Comparison of ENCODE assay signal across 17 cellular contexts in genomic region chr10:116763440-116763839, GRCh38. TPM values are rescaled to one million over a fixed set of nuclear protein-coding genes. Genes with fewer than 3 reads are reported as not detected.
"Had no signal": no experiment of that assay in that cellular context is flagged by ENCODE, and none has a peak within 500 bp of the region (broad histone marks: within the 10 kb centered on the region; RNA-seq: fewer than 3 reads in every experiment).

No MANE protein-coding gene starts in this region.

- H3K4me3 ChIP-seq: adrenal gland, colonic mucosa, left lung, lung, neural progenitor cell had no signal

- DNase-seq: activated CD4-positive, alpha-beta T cell treated with anti-CD3 and anti-CD28 coated beads for 1 hour; activated CD8-positive, alpha-beta memory T cell treated with anti-CD3 and anti-CD28 coated beads for 24 hours; activated CD8-positive, alpha-beta memory T cell treated with anti-CD3 and anti-CD28 coated beads, Interleukin-2, amount 50 U/mL, for 4 hours; activated T-cell treated with anti-CD3 and anti-CD28 coated beads, Interleukin-2, amount 50 U/mL, for 24 hours; adrenal gland; colonic mucosa; kidney glomerular epithelial cell; left lung; naive thymus-derived CD8-positive, alpha-beta T cell; stimulated activated CD4-positive, alpha-beta T cell treated with anti-CD3 and anti-CD28 coated beads, Interleukin-12 subunit alpha, Interleukin-12 subunit beta, amount 100 ng/mL, for 4 hours; T-cell; trophoblast cell; WERI-Rb-1 had no signal

- H3K36me3 ChIP-seq: adrenal gland, colonic mucosa, left lung, neural progenitor cell, WERI-Rb-1 had no signal

- ATAC-seq: activated T-helper 17 cell treated with anti-CD3 and anti-CD28 coated beads, Interleukin-2, amount 50 U/mL, for 72 hours; left lung; naive thymus-derived CD8-positive, alpha-beta T cell; T-cell had no signal

- H3K27me3 ChIP-seq: adrenal gland, colonic mucosa, neural progenitor cell had no signal

- H3K9me3 ChIP-seq: adrenal gland, colonic mucosa, left lung had no signal

- H3K4me1 ChIP-seq: left lung had no signal

- FAIRE-seq: astrocyte had no signal

- H3K27ac ChIP-seq: adrenal gland, colonic mucosa, left lung, neural progenitor cell, WERI-Rb-1 had no signal

RNA-seq across cellular contexts. Expression of gene HSPA12A, which starts 21.1 kb away (rescaled TPM):
- total RNA-seq: naive thymus-derived CD8-positive, alpha-beta T cell had no signal
